ENCODE assay signal across 26 cellular contexts in genomic region chr1:16606106-16606505, GRCh38.
"Had no signal": no experiment of that assay in that cellular context is flagged by ENCODE, and none has a peak within 500 bp of the region (broad histone marks: within the 10 kb centered on the region; RNA-seq: fewer than 3 reads in every experiment).

No MANE protein-coding gene starts in this region.

- H3K4me1 ChIP-seq: left ventricle myocardium inferior had no signal

- H3K4me3 Mint-ChIP-seq: activated CD4-positive, alpha-beta memory T cell treated with anti-CD3 and anti-CD28 coated beads for 36 hours; activated naive CD4-positive, alpha-beta T cell treated with anti-CD3 and anti-CD28 coated beads, Interleukin-2, amount 10 ng/mL, durations not matched to agents 7 days and 5 days; activated naive CD8-positive, alpha-beta T cell treated with anti-CD3 and anti-CD28 coated beads, Interleukin-2, amount 10 ng/mL, durations not matched to agents 7 days and 5 days; activated T-cell treated with anti-CD3 and anti-CD28 coated beads, Interleukin-2, amount 50 U/mL, for 24 hours; nephron had no signal

- H3K4me1 Mint-ChIP-seq: activated naive CD4-positive, alpha-beta T cell treated with anti-CD3 and anti-CD28 coated beads, Interleukin-2, amount 10 ng/mL, durations not matched to agents 7 days and 5 days; nephron had no signal

- DNase-seq: activated CD4-positive, alpha-beta memory T cell treated with anti-CD3 and anti-CD28 coated beads for 36 hours; activated CD4-positive, alpha-beta T cell treated with anti-CD3 and anti-CD28 coated beads for 4 hours; activated CD8-positive, alpha-beta memory T cell treated with anti-CD3 and anti-CD28 coated beads, Interleukin-2, amount 50 U/mL, for 4 hours; activated gamma-delta T cell; activated naive CD4-positive, alpha-beta T cell treated with anti-CD3 and anti-CD28 coated beads, Interleukin-2, amount 10 ng/mL, durations not matched to agents 7 days and 5 days; activated naive CD8-positive, alpha-beta T cell treated with anti-CD3 and anti-CD28 coated beads, Interleukin-2, amount 10 ng/mL, durations not matched to agents 7 days and 5 days; activated T-cell treated with anti-CD3 and anti-CD28 coated beads, Interleukin-2, amount 50 U/mL, for 24 hours; amniotic stem cell; cortex of kidney; esophagus squamous epithelium; glutamatergic neuron; left ventricle myocardium inferior; ovary; retina; stimulated activated CD4-positive, alpha-beta T cell treated with anti-CD3 and anti-CD28 coated beads, Interleukin-12 subunit alpha, Interleukin-12 subunit beta, amount 100 ng/mL, for 4 hours; stimulated activated CD4-positive, alpha-beta T cell treated with anti-CD3 and anti-CD28 coated beads, Interleukin-4, amount 100 ng/mL, for 1 hour; stimulated activated naive CD8-positive, alpha-beta T cell treated with anti-CD3 and anti-CD28 coated beads, Interleukin-15, Interleukin-2, amounts not matched to agents 100 U/mL and 50 U/mL, for 24 hours had no signal

- H3K27me3 Mint-ChIP-seq: activated CD4-positive, alpha-beta memory T cell treated with anti-CD3 and anti-CD28 coated beads for 36 hours; activated naive CD4-positive, alpha-beta T cell treated with anti-CD3 and anti-CD28 coated beads, Interleukin-2, amount 10 ng/mL, durations not matched to agents 7 days and 5 days; activated naive CD8-positive, alpha-beta T cell treated with anti-CD3 and anti-CD28 coated beads, Interleukin-2, amount 10 ng/mL, durations not matched to agents 7 days and 5 days; activated T-cell treated with anti-CD3 and anti-CD28 coated beads, Interleukin-2, amount 50 U/mL, for 24 hours; progenitor cell of endocrine pancreas had no signal

- H3K27ac ChIP-seq: brain microvascular endothelial cell, epithelial cell of prostate, left ventricle myocardium inferior, neutrophil, ovary, skin epidermis, vagina had no signal

- H3K36me3 Mint-ChIP-seq: activated CD4-positive, alpha-beta memory T cell treated with anti-CD3 and anti-CD28 coated beads for 36 hours; activated naive CD4-positive, alpha-beta T cell treated with anti-CD3 and anti-CD28 coated beads, Interleukin-2, amount 10 ng/mL, durations not matched to agents 7 days and 5 days; activated naive CD8-positive, alpha-beta T cell treated with anti-CD3 and anti-CD28 coated beads, Interleukin-2, amount 10 ng/mL, durations not matched to agents 7 days and 5 days had no signal

- H3K9me3 Mint-ChIP-seq: activated CD4-positive, alpha-beta memory T cell treated with anti-CD3 and anti-CD28 coated beads for 36 hours; activated naive CD4-positive, alpha-beta T cell treated with anti-CD3 and anti-CD28 coated beads, Interleukin-2, amount 10 ng/mL, durations not matched to agents 7 days and 5 days; activated naive CD8-positive, alpha-beta T cell treated with anti-CD3 and anti-CD28 coated beads, Interleukin-2, amount 10 ng/mL, durations not matched to agents 7 days and 5 days; activated T-cell treated with anti-CD3 and anti-CD28 coated beads, Interleukin-2, amount 50 U/mL, for 24 hours; nephron had no signal

- H3K27me3 ChIP-seq: brain microvascular endothelial cell, esophagus squamous epithelium, neutrophil, ovary, vagina had no signal

- H3K36me3 ChIP-seq: neutrophil, ovary had no signal

- H3K9me3 ChIP-seq: esophagus squamous epithelium, left ventricle myocardium inferior, mucosa of descending colon, neutrophil, ovary, thoracic aorta, vagina had no signal

- H3K4me3 ChIP-seq: esophagus squamous epithelium, left ventricle myocardium inferior, mucosa of descending colon, ovary, skin epidermis, thoracic aorta, vagina had no signal

- H3K27ac Mint-ChIP-seq: activated CD4-positive, alpha-beta memory T cell treated with anti-CD3 and anti-CD28 coated beads for 36 hours; activated naive CD4-positive, alpha-beta T cell treated with anti-CD3 and anti-CD28 coated beads, Interleukin-2, amount 10 ng/mL, durations not matched to agents 7 days and 5 days; activated naive CD8-positive, alpha-beta T cell treated with anti-CD3 and anti-CD28 coated beads, Interleukin-2, amount 10 ng/mL, durations not matched to agents 7 days and 5 days; activated T-cell treated with anti-CD3 and anti-CD28 coated beads, Interleukin-2, amount 50 U/mL, for 24 hours; nephron; progenitor cell of endocrine pancreas had no signal
